ENCODE assay signal across 5 cellular contexts in genomic region chr7:35961203-35961602, GRCh38.
DNase-seq lines count a peak whose midpoint lies in the region; ATAC-seq, FAIRE-seq and TF ChIP-seq lines count a peak whose summit lies in the region.
"Not testable (repeated sequence)": the region's sequence is repeated elsewhere in the genome, so short reads cannot be mapped to it uniquely, and the experiment has no call there.

No MANE protein-coding gene starts in this region.

- H3K4me3 ChIP-seq in GM12878; H1 (ENCODE audit: extremely low read depth in 1 of 4, insufficient read depth in 2 of 4, low read depth in 3 of 4, low read length in 4 of 4); HepG2 (replicated peaks in 1 of 3; ENCODE audit: insufficient read depth in 1 of 3, low read depth in 2 of 3, low read length in 3 of 3): not testable (repeated sequence)

- not testable (repeated sequence) for H3K4me2 ChIP-seq in GM12878 (ENCODE audit: control insufficient read depth, insufficient read depth); H1 (ENCODE audit: insufficient read depth in 1 of 2, low read depth in 2 of 2, low read length in 2 of 2); HepG2 (ENCODE audit: low read depth, low read length)

- not testable (repeated sequence) for TF ChIP-seq EP300 in GM12878 (IDR thresholded peaks at IDR 0.05; ENCODE audit: borderline replicate concordance in 1 of 2, control insufficient read depth in 1 of 2, low read depth in 2 of 2, low read length in 2 of 2); H1 (IDR thresholded peaks at IDR 0.05; ENCODE audit: borderline replicate concordance in 1 of 2, low read depth in 2 of 2, low read length in 2 of 2); HepG2 (IDR thresholded peaks at IDR 0.05; ENCODE audit: low read depth in 2 of 2, low read length in 2 of 2); HepG2 (CRISPR knock-in tag; IDR thresholded peaks at IDR 0.05; ENCODE audit: borderline replicate concordance)

- not testable (repeated sequence) for H4K20me1 ChIP-seq in GM12878 (ENCODE audit: control insufficient read depth, insufficient read depth); H1 (replicated peaks in 1 of 2; ENCODE audit: control insufficient read depth in 1 of 2, insufficient read depth in 2 of 2, low read length in 2 of 2); HepG2 (ENCODE audit: insufficient read depth, low read length)

- not testable (repeated sequence) for H2BK5ac ChIP-seq in H1 (ENCODE audit: low read depth, low read length)

- H3K14ac ChIP-seq in H1 (ENCODE audit: insufficient read length): not testable (repeated sequence)

- not testable (repeated sequence) for H2AK5ac ChIP-seq in H1 (ENCODE audit: low read depth, low read length)

- H3K23ac ChIP-seq in H1 (ENCODE audit: insufficient read length): not testable (repeated sequence)

- H3K23me2 ChIP-seq in H1 (ENCODE audit: low read depth, low read length): not testable (repeated sequence)

- DNase-seq in D721Med (ENCODE audit: insufficient read length, low spot score); H54 (ENCODE audit: insufficient read length, low spot score); GM12878 (ENCODE audit: low read depth, low spot score); H1 (ENCODE audit: low read depth in 1 of 2, low spot score in 2 of 2); HepG2 (ENCODE audit: low spot score): not testable (repeated sequence)

- intact Hi-C loops in GM12878 (cut with micrococcal nuclease; ENCODE audit: unreplicated experiment); HepG2 (cut with micrococcal nuclease; ENCODE audit: unreplicated experiment): not testable (repeated sequence)

- not testable (repeated sequence) for TF ChIP-seq POLR2A in H54 (IDR thresholded peaks at IDR 0.05; ENCODE audit: low read depth, low read length); GM12878 (IDR thresholded peaks at IDR 0.05; ENCODE audit: low read depth, low read length); H1 (IDR thresholded peaks at IDR 0.05; ENCODE audit: control extremely low read depth in 1 of 2, low read depth in 2 of 2, low read length in 2 of 2); HepG2 (IDR thresholded peaks at IDR 0.05; ENCODE audit: insufficient read depth in 1 of 2, low read depth in 2 of 2, low read length in 2 of 2)

- not testable (repeated sequence) for H3K4ac ChIP-seq in H1 (replicated peaks; ENCODE audit: insufficient read length, low read depth, low read length)

- H2BK120ac ChIP-seq in H1 (replicated peaks; ENCODE audit: low read depth, low read length): not testable (repeated sequence)

- H3K9ac ChIP-seq in GM12878 (ENCODE audit: control insufficient read depth, insufficient read depth, low read length); H1 (replicated peaks in 1 of 4; ENCODE audit: extremely low read depth in 1 of 4, low read depth in 3 of 4, low read length in 3 of 4); HepG2 (ENCODE audit: insufficient read depth, low read depth, low read length): not testable (repeated sequence)

- not testable (repeated sequence) for TF ChIP-seq CTCF in D721Med (IDR thresholded peaks at IDR 0.05; ENCODE audit: insufficient read depth, missing control alignments); GM12878 (IDR thresholded peaks at IDR 0.05 in 2 of 3, conservative IDR thresholded peaks at IDR 0.05 in 1 of 3; ENCODE audit: control insufficient read depth in 2 of 3, extremely low read depth in 1 of 3, insufficient read depth in 1 of 3, low read depth in 3 of 3, low read length in 3 of 3); H1 (IDR thresholded peaks at IDR 0.05; ENCODE audit: control extremely low read depth in 1 of 3, insufficient read depth in 1 of 3, low read depth in 1 of 3, low read length in 3 of 3); HepG2 (CRISPR knock-in tag; IDR thresholded peaks at IDR 0.05)

- H2AFZ ChIP-seq in GM12878 (ENCODE audit: control insufficient read depth, low read depth, low read length); H1 (ENCODE audit: low read length); HepG2 (ENCODE audit: low read length): not testable (repeated sequence)

- not testable (repeated sequence) for H4K91ac ChIP-seq in H1 (replicated peaks; ENCODE audit: insufficient read length, low read length)

- H2BK15ac ChIP-seq in H1 (ENCODE audit: low read length): not testable (repeated sequence)

- CTCF ChIA-PET in GM12878 (lab: Yijun Ruan, JAX); H1 (lab: Charles Lee; ENCODE audit: partially characterized antibody); HepG2 (lab: Yijun Ruan, JAX; ENCODE audit: low intra/inter-chr PET ratio, low total read pairs): not testable (repeated sequence)

- H2BK12ac ChIP-seq in H1 (ENCODE audit: low read depth, low read length): not testable (repeated sequence)

- SMC1A ChIA-PET in GM12878 (lab: Charles Lee; ENCODE audit: uncharacterized antibody, unreplicated experiment): not testable (repeated sequence)

- FAIRE-seq in D721Med (lab: Jason Lieb, UNC) (peak; percentile 70), H54 (lab: Jason Lieb, UNC) (peak; percentile 91), GM12878 (lab: Jason Lieb, UNC) (peak; percentile 13), H1 (lab: Jason Lieb, UNC) (peak; percentile 65)
- FAIRE-seq in HepG2 (lab: Jason Lieb, UNC): not testable (repeated sequence)

- H3K56ac ChIP-seq in H1 (replicated peaks; ENCODE audit: insufficient read length, low read depth, low read length): not testable (repeated sequence)

- H3K27me3 ChIP-seq in GM12878 (replicated peaks in 1 of 2; ENCODE audit: control insufficient read depth in 2 of 2, insufficient read depth in 2 of 2, low read length in 1 of 2); H1 (replicated peaks in 1 of 4; ENCODE audit: control insufficient read depth in 3 of 4, extremely low read depth in 1 of 4, insufficient read depth in 3 of 4, low read length in 3 of 4); HepG2 (ENCODE audit: control insufficient read depth in 1 of 2, insufficient read depth in 2 of 2, low read length in 2 of 2): not testable (repeated sequence)

- RAD21 ChIA-PET in GM12878 (lab: Charles Lee; ENCODE audit: unreplicated experiment): not testable (repeated sequence)

- not testable (repeated sequence) for H2BK20ac ChIP-seq in H1 (ENCODE audit: low read length)

- not testable (repeated sequence) for BruUV-seq in GM12878 (replicated peaks; lab: Mats Ljungman, UMichigan); HepG2 (replicated peaks; lab: Mats Ljungman, UMichigan)

- H3K79me2 ChIP-seq in GM12878 (ENCODE audit: control insufficient read depth, insufficient read depth, low read length); H1 (ENCODE audit: control insufficient read depth in 1 of 2, insufficient read depth in 2 of 2, low read length in 2 of 2); HepG2 (ENCODE audit: insufficient read depth, low read length): not testable (repeated sequence)

- not testable (repeated sequence) for H3K36me3 ChIP-seq in GM12878 (ENCODE audit: control insufficient read depth in 2 of 2, insufficient read depth in 2 of 2, low read length in 1 of 2); H1 (ENCODE audit: control insufficient read depth in 2 of 4, insufficient read depth in 4 of 4, low read length in 3 of 4); HepG2 (replicated peaks in 1 of 2; ENCODE audit: control insufficient read depth in 1 of 2, insufficient read depth in 2 of 2, low read length in 2 of 2)

- in situ Hi-C loops in GM12878 (cut with MboI); HepG2 (cut with HindIII; ENCODE audit: extremely low pct_ligation_motif_present, low pct_unique_long_range_greater_than_20kb): not testable (repeated sequence)

- not testable (repeated sequence) for TF ChIP-seq RAD21 in GM12878 (IDR thresholded peaks at IDR 0.05; ENCODE audit: insufficient read depth, low read depth, low read length); H1 (IDR thresholded peaks at IDR 0.05 in 1 of 2, conservative IDR thresholded peaks at IDR 0.05 in 1 of 2; ENCODE audit: low read depth in 2 of 2, low read length in 2 of 2); HepG2 (CRISPR knock-in tag; IDR thresholded peaks at IDR 0.05)

- not testable (repeated sequence) for H3K18ac ChIP-seq in H1 (ENCODE audit: extremely low read depth, low read length)

- WGBS in GM12878 (ENCODE audit: insufficient coverage, insufficient replicate concordance, low lambda C conversion rate, missing lambda C conversion rate): 49% methylated on average over 3 of the region's 3 CpGs
- WGBS in H1 (ENCODE audit: extremely low coverage in 1 of 2, insufficient coverage in 1 of 2, insufficient read length in 1 of 2, insufficient replicate concordance in 2 of 2, low coverage in 1 of 2, low lambda C conversion rate in 2 of 2, missing lambda C conversion rate in 1 of 2), 2 experiments: 72% methylated on average over 3 of the region's 3 CpGs; no CpG with 5 or more reads in 1 of the 2 experiments
- WGBS in HepG2 (ENCODE audit: low lambda C conversion rate): 18% methylated on average over 3 of the region's 3 CpGs

- H4K5ac ChIP-seq in H1 (ENCODE audit: insufficient read length, low read depth, low read length): not testable (repeated sequence)

- H3K27ac ChIP-seq in GM12878 (ENCODE audit: control insufficient read depth, insufficient read depth); H1 (ENCODE audit: low read depth, low read length); HepG2 (ENCODE audit: extremely low read length, insufficient read depth, low read length): not testable (repeated sequence)

- H4K8ac ChIP-seq in H1 (ENCODE audit: extremely low read depth, insufficient read depth, low read length): not testable (repeated sequence)

- not testable (repeated sequence) for H3K79me1 ChIP-seq in H1 (ENCODE audit: low read depth, low read length)

- POLR2A ChIA-PET in GM12878 (lab: Charles Lee); H1 (lab: Charles Lee; ENCODE audit: partially characterized antibody); HepG2 (lab: Yijun Ruan, JAX): not testable (repeated sequence)

- not testable (repeated sequence) for ATAC-seq in GM12878, HepG2

- H3K4me1 ChIP-seq in GM12878 (ENCODE audit: control insufficient read depth, insufficient read depth, low read length); H1 (replicated peaks in 1 of 4; ENCODE audit: control insufficient read depth in 3 of 4, insufficient read depth in 4 of 4, low read length in 3 of 4); HepG2 (ENCODE audit: insufficient read depth, low read length): not testable (repeated sequence)

- H3K9me3 ChIP-seq in GM12878 (replicated peaks; ENCODE audit: control insufficient read depth, insufficient read depth, low read length); H1 (ENCODE audit: insufficient read depth in 2 of 2, low read depth in 1 of 2, low read length in 1 of 2); HepG2 (ENCODE audit: low read length): not testable (repeated sequence)
